In the genomic region with DNA sequence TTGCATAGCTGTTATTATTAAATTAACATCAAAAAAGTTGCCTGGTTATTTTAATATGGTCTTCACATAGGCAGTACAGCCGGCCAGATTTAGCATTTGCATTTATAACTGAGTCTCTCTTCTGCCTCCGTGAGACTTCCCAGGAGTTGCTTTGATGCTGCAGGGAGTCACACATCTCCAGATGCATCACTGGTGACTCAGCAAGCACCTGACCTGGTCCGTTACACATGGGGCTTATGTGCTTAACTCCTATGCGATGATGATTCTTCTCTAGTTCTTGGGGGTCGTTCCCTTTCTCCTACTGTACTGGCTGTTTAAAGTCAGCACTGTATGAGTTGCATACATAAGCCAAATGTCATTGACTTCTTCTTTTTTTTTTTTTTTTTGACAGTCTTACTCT, we compare ENCODE assay signal across 12 cellular contexts. TPM values are rescaled to one million over a fixed set of nuclear protein-coding genes. Genes with fewer than 3 reads are reported as not detected.
DNase-seq lines count a peak whose midpoint lies in the region; ATAC-seq and TF ChIP-seq lines count a peak whose summit lies in the region.
"Had no signal": no experiment of that assay in that cellular context is flagged by ENCODE, and none has a peak within 500 bp of the region (broad histone marks: within the 10 kb centered on the region; RNA-seq: fewer than 3 reads in every experiment).

No MANE protein-coding gene starts in this region.

- no peak for TF ChIP-seq CTCF in OCI-LY3 (IDR thresholded peaks at IDR 0.05; ENCODE audit: low read depth, low read length)

- peak; percentile 35 for ATAC-seq in naive thymus-derived CD4-positive, alpha-beta T cell
- ATAC-seq in HG03378 (IDR thresholded peaks at IDR 0.05; ENCODE audit: unreplicated experiment), result no peak
- ATAC-seq: stimulated activated naive CD8-positive, alpha-beta T cell treated with anti-CD3 and anti-CD28 coated beads, Interleukin-15, amount 100 ng/mL, for 72 hours had no signal

- peaks cover 0 to 4% (median 0%) of the 10 kb centered on the region in 7 donors for H3K4me1 Mint-ChIP-seq in naive thymus-derived CD4-positive, alpha-beta T cell
- no peaks in the 10 kb centered on the region for H3K4me1 Mint-ChIP-seq in activated CD4-positive, alpha-beta memory T cell treated with anti-CD3 and anti-CD28 coated beads for 36 hours (ENCODE audit: low read depth)
- H3K4me1 Mint-ChIP-seq: stimulated activated naive CD8-positive, alpha-beta T cell treated with anti-CD3 and anti-CD28 coated beads, Interleukin-15, amount 100 ng/mL, for 72 hours had no signal

- H3K9me3 ChIP-seq in OCI-LY3 (ENCODE audit: insufficient read depth, low read length), result no peaks in the 10 kb centered on the region
- no peaks in the 10 kb centered on the region for H3K9me3 ChIP-seq in naive thymus-derived CD4-positive, alpha-beta T cell (ENCODE audit: control insufficient read depth in 2 of 3, low read length in 3 of 3)

- intact Hi-C loops in naive thymus-derived CD4-positive, alpha-beta T cell (cut with micrococcal nuclease), result loop anchor here in 1 of 2 donors (10.0 kb wide), 2 partner anchors 812 to 1062 kb away; no protein-coding TSS in a partner anchor
- intact Hi-C loops in activated CD4-positive, alpha-beta memory T cell treated with anti-CD3 and anti-CD28 coated beads for 36 hours (cut with micrococcal nuclease), result no loop called here

- no peaks in the 10 kb centered on the region for H3K79me2 ChIP-seq in OCI-LY3 (ENCODE audit: low read length)

- no peak overlapping the region for H3K4me3 Mint-ChIP-seq in naive thymus-derived CD4-positive, alpha-beta T cell
- no peak overlapping the region for H3K4me3 Mint-ChIP-seq in activated CD4-positive, alpha-beta memory T cell treated with anti-CD3 and anti-CD28 coated beads for 36 hours
- H3K4me3 Mint-ChIP-seq: stimulated activated naive CD8-positive, alpha-beta T cell treated with anti-CD3 and anti-CD28 coated beads, Interleukin-15, amount 100 ng/mL, for 72 hours had no signal

- no peak overlapping the region for H3K27ac ChIP-seq in OCI-LY3 (ENCODE audit: low read length)
- no peak overlapping the region for H3K27ac ChIP-seq in naive thymus-derived CD4-positive, alpha-beta T cell (ENCODE audit: low read depth, low read length)

- H4K20me1 ChIP-seq in OCI-LY3 (ENCODE audit: insufficient read depth, low read length), result no peaks in the 10 kb centered on the region

- H3K27me3 ChIP-seq in OCI-LY3 (ENCODE audit: low read depth, low read length), result no peaks in the 10 kb centered on the region
- H3K27me3 ChIP-seq in naive thymus-derived CD4-positive, alpha-beta T cell (ENCODE audit: control insufficient read depth in 2 of 2, insufficient read depth in 2 of 2, low read length in 2 of 2), result no peaks in the 10 kb centered on the region

- DNase-seq in EH (ENCODE audit: low read depth) (peak; percentile 72), dermis blood vessel endothelial cell (peak; percentile 78), SHP77 treated with DMSO at 0.1 percent for 48 hours (lab: John Stamatoyannopoulos, UW) (no peak)
- DNase-seq in naive thymus-derived CD4-positive, alpha-beta T cell, result no peak
- DNase-seq in activated CD4-positive, alpha-beta memory T cell treated with anti-CD3 and anti-CD28 coated beads for 36 hours, result no peak
- DNase-seq in activated T-cell treated with anti-CD3 and anti-CD28 coated beads, Interleukin-2, amount 50 U/mL, for 48 hours, result no peak
- DNase-seq: activated CD4-positive, alpha-beta T cell treated with anti-CD3 and anti-CD28 coated beads, Interleukin-2, amount 50 U/mL, for 4 hours; amygdala; NCI-H1048; stimulated activated naive CD8-positive, alpha-beta T cell treated with anti-CD3 and anti-CD28 coated beads, Interleukin-15, amount 100 ng/mL, for 72 hours had no signal

- CTCF ChIA-PET in naive thymus-derived CD4-positive, alpha-beta T cell (lab: Charles Lee), result interaction anchor here (0.8 to 3.5 kb wide), 3 partner anchors 37 to 620 kb away, joined by 3 to 23 read pairs (median 15); no protein-coding TSS in a partner anchor
- CTCF ChIA-PET in activated CD4-positive, alpha-beta memory T cell treated with anti-CD3 and anti-CD28 coated beads for 36 hours (lab: Charles Lee), result interaction anchor here (0.7 to 4.4 kb wide), 3 partner anchors 18 to 622 kb away, joined by 3 to 44 read pairs (median 3); no protein-coding TSS in a partner anchor

- H3K4me1 ChIP-seq in OCI-LY3 (ENCODE audit: low read length), result peaks cover 12% of the 10 kb centered on the region
- no peaks in the 10 kb centered on the region for H3K4me1 ChIP-seq in naive thymus-derived CD4-positive, alpha-beta T cell (ENCODE audit: control insufficient read depth in 2 of 2, insufficient read depth in 2 of 2, low read length in 2 of 2)

- peaks cover 0 to 14% (median 8%) of the 10 kb centered on the region in 5 donors for H3K27me3 Mint-ChIP-seq in naive thymus-derived CD4-positive, alpha-beta T cell
- peaks cover 5% of the 10 kb centered on the region for H3K27me3 Mint-ChIP-seq in activated CD4-positive, alpha-beta memory T cell treated with anti-CD3 and anti-CD28 coated beads for 36 hours

- no peak overlapping the region for H3K4me3 ChIP-seq in OCI-LY3 (ENCODE audit: low read length)
- no peak overlapping the region for H3K4me3 ChIP-seq in naive thymus-derived CD4-positive, alpha-beta T cell (ENCODE audit: low read length)

- peak overlapping the region; percentile 24; the same call in 1 of the 2 replicates for H3K4me2 ChIP-seq in OCI-LY3 (ENCODE audit: low read length)

- POLR2A ChIA-PET in naive thymus-derived CD4-positive, alpha-beta T cell (lab: Charles Lee), result no interaction called here
- POLR2A ChIA-PET in activated CD4-positive, alpha-beta memory T cell treated with anti-CD3 and anti-CD28 coated beads for 36 hours (lab: Charles Lee), result no interaction called here

- no peaks in the 10 kb centered on the region for H3K36me3 ChIP-seq in OCI-LY3 (replicated peaks; ENCODE audit: low read depth, low read length)
- H3K36me3 ChIP-seq in naive thymus-derived CD4-positive, alpha-beta T cell (ENCODE audit: control insufficient read depth in 2 of 3, insufficient read depth in 3 of 3, low read length in 3 of 3), result no peaks in the 10 kb centered on the region

- H2AFZ ChIP-seq in OCI-LY3 (ENCODE audit: low read depth, low read length), result no peak overlapping the region

- H3K36me3 Mint-ChIP-seq in naive thymus-derived CD4-positive, alpha-beta T cell, result no peaks in the 10 kb centered on the region
- H3K36me3 Mint-ChIP-seq in activated CD4-positive, alpha-beta memory T cell treated with anti-CD3 and anti-CD28 coated beads for 36 hours, result no peaks in the 10 kb centered on the region

- H3K9me3 Mint-ChIP-seq in naive thymus-derived CD4-positive, alpha-beta T cell, result no peaks in the 10 kb centered on the region
- H3K9me3 Mint-ChIP-seq in activated CD4-positive, alpha-beta memory T cell treated with anti-CD3 and anti-CD28 coated beads for 36 hours, result no peaks in the 10 kb centered on the region
- H3K9me3 Mint-ChIP-seq: stimulated activated naive CD8-positive, alpha-beta T cell treated with anti-CD3 and anti-CD28 coated beads, Interleukin-15, amount 100 ng/mL, for 72 hours had no signal

- H3K9ac ChIP-seq in OCI-LY3 (ENCODE audit: low read length), result no peak overlapping the region

- H3K27ac Mint-ChIP-seq in naive thymus-derived CD4-positive, alpha-beta T cell, result no peak overlapping the region
- H3K27ac Mint-ChIP-seq in activated CD4-positive, alpha-beta memory T cell treated with anti-CD3 and anti-CD28 coated beads for 36 hours, result no peak overlapping the region
- H3K27ac Mint-ChIP-seq: stimulated activated naive CD8-positive, alpha-beta T cell treated with anti-CD3 and anti-CD28 coated beads, Interleukin-15, amount 100 ng/mL, for 72 hours had no signal

RNA-seq across cellular contexts. Expression of gene AKR1E2, which starts 13.1 kb away (rescaled TPM):
- 9.6 and 85.6 TPM in 2 replicates for total RNA-seq in dermis blood vessel endothelial cell
- total RNA-seq in naive thymus-derived CD4-positive, alpha-beta T cell, result 10 to 100 TPM in 4 of 5 experiments, 1 to 10 TPM in 1; 8.6 to 26.0 (median 25.1) TPM
- polyA plus RNA-seq in naive thymus-derived CD4-positive, alpha-beta T cell, result 1 to 10 TPM; 3.6 to 4.9 TPM
- total RNA-seq in activated CD4-positive, alpha-beta memory T cell treated with anti-CD3 and anti-CD28 coated beads for 36 hours, result 1 to 10 TPM; 3.9 to 4.2 TPM

Comparison
In these comparisons a context has a peak if more than half of its experiments do, and no peak if none do; other contexts are left out.
1. DNase-seq: peak in EH (single experiment) and dermis blood vessel endothelial cell (single experiment); none in naive thymus-derived CD4-positive, alpha-beta T cell (0 of 9), activated CD4-positive, alpha-beta memory T cell treated with anti-CD3 and anti-CD28 coated beads for 36 hours (single experiment), SHP77 treated with DMSO at 0.1 percent for 48 hours (single experiment) and activated T-cell treated with anti-CD3 and anti-CD28 coated beads, Interleukin-2, amount 50 U/mL, for 48 hours (0 of 2).